ENCODE assay signal across 18 cellular contexts in the genomic region with DNA sequence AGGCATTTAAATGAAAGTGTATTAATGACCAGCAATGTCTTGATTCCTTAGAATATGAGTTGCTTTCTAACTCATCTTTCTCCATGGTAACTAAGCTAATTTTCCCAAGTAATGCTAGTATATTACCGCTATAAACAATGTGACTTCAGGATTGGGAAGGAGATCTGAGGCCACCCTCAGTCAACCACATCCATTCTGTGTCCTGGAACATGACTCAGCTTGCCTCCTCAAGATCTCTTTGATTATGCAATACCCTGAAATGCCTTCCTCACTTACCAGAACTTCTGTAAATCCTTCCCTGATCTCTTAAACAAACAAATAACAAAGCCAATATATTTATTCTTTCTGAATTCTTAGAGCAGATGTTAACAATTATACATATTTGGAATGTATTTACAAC.
DNase-seq lines count a peak whose midpoint lies in the region; ATAC-seq and TF ChIP-seq lines count a peak whose summit lies in the region.
"Had no signal": no experiment of that assay in that cellular context is flagged by ENCODE, and none has a peak within 500 bp of the region (broad histone marks: within the 10 kb centered on the region; RNA-seq: fewer than 3 reads in every experiment).

No MANE protein-coding gene starts in this region.

- TF ChIP-seq CTCF in brain microvascular endothelial cell (IDR thresholded peaks at IDR 0.05; ENCODE audit: low read depth, low read length, missing control alignments) = no peak
- TF ChIP-seq CTCF in PC-9 (conservative IDR thresholded peaks at IDR 0.05) = no peak

- in situ Hi-C loops in brain microvascular endothelial cell (cut with HindIII; ENCODE audit: low pct_ligation_motif_present, low sequenced_read_pairs) = no loop called here

- H3K36me3 ChIP-seq in brain microvascular endothelial cell (replicated peaks) = no peaks in the 10 kb centered on the region
- H3K36me3 ChIP-seq in PC-9 (ENCODE audit: low read depth) = no peaks in the 10 kb centered on the region
- H3K36me3 ChIP-seq: SJSA1, spleen had no signal

- H3K4me2 ChIP-seq in PC-9 = no peak overlapping the region

- no peaks in the 10 kb centered on the region for H3K27me3 Mint-ChIP-seq in activated T-cell treated with anti-CD3 and anti-CD28 coated beads, Interleukin-2, amount 50 U/mL, for 72 hours (ENCODE audit: low read depth)
- H3K27me3 Mint-ChIP-seq: brain; CD4-positive, CD25-positive, alpha-beta regulatory T cell; naive thymus-derived CD8-positive, alpha-beta T cell had no signal

- DNase-seq in EH (ENCODE audit: low read depth) = peak; percentile 1
- peak; percentile 15 for DNase-seq in NCI-H226
- peak; percentile 69 for DNase-seq in brain microvascular endothelial cell
- peak; percentile 63 for DNase-seq in kidney tubule cell (ENCODE audit: low spot score)
- DNase-seq in activated T-cell treated with anti-CD3 and anti-CD28 coated beads, Interleukin-2, amount 50 U/mL, for 72 hours = no peak
- DNase-seq in PC-9 = no peak
- DNase-seq in substantia nigra (lab: John Stamatoyannopoulos, UW) = no peak
- DNase-seq in occipital lobe (lab: John Stamatoyannopoulos, UW) = no peak
- DNase-seq: activated CD4-positive, CD25-positive, alpha-beta regulatory T cell; activated T-cell treated with anti-CD3 and anti-CD28 coated beads, Interleukin-2, amount 50 U/mL, for 48 hours; CD4-positive, CD25-positive, alpha-beta regulatory T cell; kidney; naive thymus-derived CD8-positive, alpha-beta T cell; NCI-H2227 treated with DMSO at 0.1 percent for 48 hours; spleen had no signal

- no peaks in the 10 kb centered on the region for H3K27me3 ChIP-seq in brain microvascular endothelial cell (replicated peaks)
- no peaks in the 10 kb centered on the region for H3K27me3 ChIP-seq in PC-9 (ENCODE audit: insufficient read depth, low read depth)
- H3K27me3 ChIP-seq: SJSA1, spleen had no signal

- no peak for ATAC-seq in activated T-cell treated with anti-CD3 and anti-CD28 coated beads, Interleukin-2, amount 50 U/mL, for 72 hours (replicated peaks in 1 of 2)
- ATAC-seq: esophagus mucosa; naive thymus-derived CD8-positive, alpha-beta T cell had no signal

- H3K27ac Mint-ChIP-seq in activated T-cell treated with anti-CD3 and anti-CD28 coated beads, Interleukin-2, amount 50 U/mL, for 72 hours = no peak overlapping the region
- H3K27ac Mint-ChIP-seq: brain; CD4-positive, CD25-positive, alpha-beta regulatory T cell; naive thymus-derived CD8-positive, alpha-beta T cell had no signal

- no peaks in the 10 kb centered on the region for H4K20me1 ChIP-seq in PC-9 (ENCODE audit: insufficient read depth)

- no peaks in the 10 kb centered on the region for H3K79me2 ChIP-seq in PC-9 (ENCODE audit: low read depth)

- no peaks in the 10 kb centered on the region for H3K9me3 ChIP-seq in PC-9 (ENCODE audit: insufficient read depth, low read depth)
- H3K9me3 ChIP-seq: SJSA1 had no signal

- no peaks in the 10 kb centered on the region for H3F3A ChIP-seq in PC-9 (ENCODE audit: insufficient read depth, low read depth)

- CTCF ChIA-PET in PC-9 (lab: Charles Lee) = no interaction called here

- intact Hi-C loops in PC-9 (cut with micrococcal nuclease; ENCODE audit: unreplicated experiment) = no loop called here

- H3K27ac ChIP-seq in brain microvascular endothelial cell (no peak overlapping the region), PC-9 (no peak overlapping the region), substantia nigra (ENCODE audit: low read depth, low read length, poor library complexity, severe bottlenecking) (no peak overlapping the region)
- H3K27ac ChIP-seq: SJSA1, spleen had no signal

- no peak overlapping the region for H2AFZ ChIP-seq in PC-9

- peaks cover 2 to 8% of the 10 kb centered on the region in 2 donors for H3K9me3 Mint-ChIP-seq in activated T-cell treated with anti-CD3 and anti-CD28 coated beads, Interleukin-2, amount 50 U/mL, for 72 hours

- no peaks in the 10 kb centered on the region for H3K4me1 ChIP-seq in PC-9 (replicated peaks; ENCODE audit: insufficient read depth)
- H3K4me1 ChIP-seq: SJSA1, spleen had no signal

- H3K4me1 Mint-ChIP-seq in activated T-cell treated with anti-CD3 and anti-CD28 coated beads, Interleukin-2, amount 50 U/mL, for 72 hours (ENCODE audit: low read depth) = no peaks in the 10 kb centered on the region
- H3K4me1 Mint-ChIP-seq: brain; CD4-positive, CD25-positive, alpha-beta regulatory T cell; naive thymus-derived CD8-positive, alpha-beta T cell had no signal

- H3K36me3 Mint-ChIP-seq in activated T-cell treated with anti-CD3 and anti-CD28 coated beads, Interleukin-2, amount 50 U/mL, for 72 hours (ENCODE audit: insufficient read depth in 2 of 2) = no peaks in the 10 kb centered on the region
- H3K36me3 Mint-ChIP-seq: brain; CD4-positive, CD25-positive, alpha-beta regulatory T cell; naive thymus-derived CD8-positive, alpha-beta T cell had no signal

- POLR2A ChIA-PET in PC-9 (lab: Charles Lee; ENCODE audit: unreplicated experiment) = no interaction called here

- H3K9me2 ChIP-seq in PC-9 (ENCODE audit: insufficient read depth) = no peaks in the 10 kb centered on the region

- H3K4me3 ChIP-seq in brain microvascular endothelial cell (ENCODE audit: low read depth, low read length) (no peak overlapping the region), PC-9 (no peak overlapping the region)
- H3K4me3 ChIP-seq: SJSA1, spleen had no signal

- H3K4me3 Mint-ChIP-seq in activated T-cell treated with anti-CD3 and anti-CD28 coated beads, Interleukin-2, amount 50 U/mL, for 72 hours = no peak overlapping the region
- H3K4me3 Mint-ChIP-seq: brain; CD4-positive, CD25-positive, alpha-beta regulatory T cell; naive thymus-derived CD8-positive, alpha-beta T cell had no signal

- BruUV-seq in PC-9 (replicated peaks; lab: Mats Ljungman, UMichigan) = no TSS peak

Comparison
In these comparisons a context has a peak if more than half of its experiments do, and no peak if none do; other contexts are left out.
1. DNase-seq: peak in EH (single experiment), NCI-H226 (single experiment), brain microvascular endothelial cell (single experiment) and kidney tubule cell (single experiment); none in activated T-cell treated with anti-CD3 and anti-CD28 coated beads, Interleukin-2, amount 50 U/mL, for 72 hours (0 of 2), PC-9 (0 of 2), substantia nigra (0 of 49) and occipital lobe (single experiment).